ENCODE assay signal across 29 cellular contexts in the genomic region with DNA sequence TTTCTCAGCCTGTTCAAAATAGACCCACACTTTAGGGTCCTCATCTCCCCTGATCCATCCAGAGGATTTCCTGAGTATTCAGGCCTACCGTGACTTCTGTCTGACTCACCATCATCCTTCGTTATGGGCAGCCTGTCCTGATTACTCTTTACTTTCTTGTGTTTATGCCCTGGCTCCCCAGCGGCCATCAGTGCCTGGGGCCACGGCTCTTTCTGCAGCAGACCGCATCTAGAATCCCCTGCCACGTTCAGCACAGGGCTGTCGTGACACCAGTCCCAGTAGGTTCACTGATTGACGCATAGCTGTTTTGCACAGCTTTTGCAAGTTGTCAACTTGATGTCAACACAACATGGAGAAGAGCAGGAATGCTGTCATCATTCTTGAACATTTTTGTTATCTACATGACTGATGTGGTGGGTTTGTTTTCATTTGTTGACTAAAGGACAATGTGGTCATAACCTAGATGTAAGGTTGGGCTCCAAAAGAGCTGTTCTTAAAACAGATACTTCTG.
"Had no signal": no experiment of that assay in that cellular context is flagged by ENCODE, and none has a peak within 500 bp of the region (broad histone marks: within the 10 kb centered on the region; RNA-seq: fewer than 3 reads in every experiment).

No MANE protein-coding gene starts in this region.

- ATAC-seq: esophagus mucosa; gastrocnemius medialis; left cardiac atrium; left lung; naive thymus-derived CD4-positive, alpha-beta T cell; psoas muscle; right cardiac atrium; stimulated activated effector memory CD8-positive, alpha-beta T cell treated with anti-CD3 and anti-CD28 coated beads, Interleukin-12 subunit alpha, Interleukin-12 subunit beta, amount 100 ng/mL, for 72 hours; stimulated activated naive CD8-positive, alpha-beta T cell treated with anti-CD3 and anti-CD28 coated beads, Interleukin-15, Interleukin-2, amounts not matched to agents 100 U/mL and 50 U/mL, for 24 hours; upper lobe of right lung had no signal

- H3K4me3 ChIP-seq: dorsolateral prefrontal cortex, gastrocnemius medialis, left lung, ovary, psoas muscle, sigmoid colon, thoracic aorta, transverse colon, upper lobe of right lung, uterus had no signal

- H3K4me1 ChIP-seq: gastrocnemius medialis had no signal

- H3K27ac Mint-ChIP-seq: naive thymus-derived CD4-positive, alpha-beta T cell; nephron; stimulated activated effector memory CD8-positive, alpha-beta T cell treated with anti-CD3 and anti-CD28 coated beads, Interleukin-12 subunit alpha, Interleukin-12 subunit beta, amount 100 ng/mL, for 72 hours had no signal

- H3K36me3 ChIP-seq: gastrocnemius medialis, left lung, ovary, sigmoid colon, thoracic aorta, transverse colon, upper lobe of right lung, uterus had no signal

- H3K9me3 Mint-ChIP-seq: nephron; stimulated activated effector memory CD8-positive, alpha-beta T cell treated with anti-CD3 and anti-CD28 coated beads, Interleukin-12 subunit alpha, Interleukin-12 subunit beta, amount 100 ng/mL, for 72 hours had no signal

- DNase-seq: dorsolateral prefrontal cortex; effector CD4-positive, alpha-beta T cell; foreskin fibroblast; gastrocnemius medialis; head of caudate nucleus; kidney; left cardiac atrium; left lung; mesenchymal stem cell; midbrain; naive thymus-derived CD4-positive, alpha-beta T cell; occipital lobe; ovary; posterior cingulate gyrus; psoas muscle; right cardiac atrium; sigmoid colon; stimulated activated CD4-positive, alpha-beta T cell treated with anti-CD3 and anti-CD28 coated beads, Interleukin-2, amount 100 ng/mL, for 24 hours; stimulated activated CD4-positive, alpha-beta T cell treated with anti-CD3 and anti-CD28 coated beads, Interleukin-4, amount 100 ng/mL, for 24 hours; stimulated activated naive CD8-positive, alpha-beta T cell treated with anti-CD3 and anti-CD28 coated beads, Interleukin-15, Interleukin-2, amounts not matched to agents 100 U/mL and 50 U/mL, for 24 hours; substantia nigra; transverse colon; upper lobe of right lung; uterus had no signal

- H3K27me3 ChIP-seq: gastrocnemius medialis, ovary, uterus had no signal

- H3K27ac ChIP-seq: dorsolateral prefrontal cortex, epithelial cell of prostate, gastrocnemius medialis, left lung, ovary, psoas muscle, sigmoid colon, thoracic aorta, transverse colon, upper lobe of right lung, uterus had no signal

- H3K4me3 Mint-ChIP-seq: naive thymus-derived CD4-positive, alpha-beta T cell; nephron; stimulated activated effector memory CD8-positive, alpha-beta T cell treated with anti-CD3 and anti-CD28 coated beads, Interleukin-12 subunit alpha, Interleukin-12 subunit beta, amount 100 ng/mL, for 72 hours had no signal

- H3K9me3 ChIP-seq: gastrocnemius medialis, left lung, ovary, psoas muscle, sigmoid colon, thoracic aorta, transverse colon, upper lobe of right lung, uterus had no signal

- H3K36me3 Mint-ChIP-seq: stimulated activated effector memory CD8-positive, alpha-beta T cell treated with anti-CD3 and anti-CD28 coated beads, Interleukin-12 subunit alpha, Interleukin-12 subunit beta, amount 100 ng/mL, for 72 hours had no signal
